ENCODE assay signal across 12 cellular contexts in genomic region chr1:160646192-160646591, GRCh38. TPM values are rescaled to one million over a fixed set of nuclear protein-coding genes. Genes with fewer than 3 reads are reported as not detected.
DNase-seq lines count a peak whose midpoint lies in the region; ATAC-seq, FAIRE-seq and TF ChIP-seq lines count a peak whose summit lies in the region.
"Had no signal": no experiment of that assay in that cellular context is flagged by ENCODE, and none has a peak within 500 bp of the region (broad histone marks: within the 10 kb centered on the region; RNA-seq: fewer than 3 reads in every experiment).

No MANE protein-coding gene starts in this region.

- no peaks in the 10 kb centered on the region for H4K20me1 ChIP-seq in K562 (replicated peaks; ENCODE audit: control insufficient read depth, insufficient read depth, low read length)

- H3K27me3 Mint-ChIP-seq in CD8-positive, alpha-beta T cell (ENCODE audit: low read depth): no peaks in the 10 kb centered on the region

- H3K4me3 ChIP-seq in CD8-positive, alpha-beta T cell (ENCODE audit: low read depth, low read length): peak overlapping the region; percentile 51
- H3K4me3 ChIP-seq in K562 (no peak overlapping the region), neutrophil (ENCODE audit: low read depth in 1 of 2, low read length in 1 of 2) (no peak overlapping the region)

- TF ChIP-seq RAD21 in K562 (CRISPR knock-in tag; conservative IDR thresholded peaks at IDR 0.05 in 1 of 2, IDR thresholded peaks at IDR 0.05 in 1 of 2): no peak

- no peaks in the 10 kb centered on the region for H3K36me3 ChIP-seq in CD8-positive, alpha-beta T cell (ENCODE audit: insufficient read depth, low read length)
- H3K36me3 ChIP-seq in K562 (ENCODE audit: control insufficient read depth, insufficient read depth, low read length) (no peaks in the 10 kb centered on the region), neutrophil (no peaks in the 10 kb centered on the region)

- WGBS in K562 (ENCODE audit: insufficient coverage, low coverage, missing lambda C conversion rate): 19% methylated on average over 1 of the region's 1 CpG

- no peak for ATAC-seq in CD8-positive, alpha-beta T cell
- ATAC-seq in HG02981 (IDR thresholded peaks at IDR 0.05; ENCODE audit: unreplicated experiment): peak; percentile 9
- ATAC-seq in K562: peak; percentile 44; the same call in 2 of the 3 replicates
- ATAC-seq in HG02588 (IDR thresholded peaks at IDR 0.05; ENCODE audit: unreplicated experiment): no peak

- DNase-seq in CD8-positive, alpha-beta T cell: no peak
- no peak for DNase-seq in K562 (ENCODE audit: extremely low read depth in 1 of 4, low spot score in 3 of 4)
- DNase-seq in stimulated activated CD4-positive, alpha-beta T cell treated with anti-CD3 and anti-CD28 coated beads, Interleukin-2, amount 100 ng/mL, for 24 hours: no peak
- DNase-seq in D341Med (ENCODE audit: low spot score): no peak
- DNase-seq in OCI-M2 (lab: John Stamatoyannopoulos, UW; ENCODE audit: unreplicated experiment): no peak
- DNase-seq: DMS153; NCI-H2029; stimulated activated CD4-positive, alpha-beta T cell treated with anti-CD3 and anti-CD28 coated beads, Interleukin-2, amount 100 ng/mL, for 48 hours had no signal

- no peak for TF ChIP-seq POLR2A in K562 (conservative IDR thresholded peaks at IDR 0.05)

- no peak for TF ChIP-seq EP300 in K562 (IDR thresholded peaks at IDR 0.05; ENCODE audit: low read length)

- H3K9me1 ChIP-seq in K562 (ENCODE audit: control insufficient read depth, insufficient read depth, low read length): no peaks in the 10 kb centered on the region

- H3K4me1 ChIP-seq in CD8-positive, alpha-beta T cell (ENCODE audit: insufficient read depth, low read length): peaks cover 73% of the 10 kb centered on the region
- peaks cover 0 to 12% of the 10 kb centered on the region in 2 experiments; a peak in 4 of 5 replicates for H3K4me1 ChIP-seq in K562 (replicated peaks in 1 of 2; ENCODE audit: control insufficient read depth in 2 of 2, insufficient read depth in 2 of 2, low read length in 2 of 2)
- peaks cover 22 to 25% of the 10 kb centered on the region in 2 experiments for H3K4me1 ChIP-seq in neutrophil (ENCODE audit: control insufficient read depth in 1 of 2, insufficient read depth in 1 of 2, low read depth in 1 of 2, low read length in 1 of 2)

- TF ChIP-seq CTCF in CD8-positive, alpha-beta T cell (IDR thresholded peaks at IDR 0.05): no peak
- TF ChIP-seq CTCF in K562 (IDR thresholded peaks at IDR 0.05 in 2 of 3, conservative IDR thresholded peaks at IDR 0.05 in 1 of 3; ENCODE audit: insufficient read depth in 2 of 3, low read depth in 1 of 3, low read length in 3 of 3): no peak
- TF ChIP-seq CTCF in neutrophil (IDR thresholded peaks at IDR 0.05): no peak

- H3K4me3 Mint-ChIP-seq in CD8-positive, alpha-beta T cell: peak overlapping the region; percentile 87

- H3K4me1 Mint-ChIP-seq in CD8-positive, alpha-beta T cell (ENCODE audit: low read depth): peaks cover 89% of the 10 kb centered on the region

- H3K9me3 Mint-ChIP-seq in CD8-positive, alpha-beta T cell: no peaks in the 10 kb centered on the region

- H3K4me2 ChIP-seq in K562 (ENCODE audit: insufficient read depth, low read length): no peak overlapping the region

- peaks cover 12% of the 10 kb centered on the region for H3K36me3 Mint-ChIP-seq in CD8-positive, alpha-beta T cell

- intact Hi-C loops in CD8-positive, alpha-beta T cell (cut with DNase I, micrococcal nuclease): loop anchor here in 1 of 2 experiments (2.0 kb wide), 1 partner anchor 27 kb away; no protein-coding TSS in a partner anchor
- intact Hi-C loops in K562 (cut with micrococcal nuclease): no loop called here

- peak overlapping the region; percentile 57 for H3K27ac ChIP-seq in CD8-positive, alpha-beta T cell (ENCODE audit: low read depth, low read length)
- no peak overlapping the region for H3K27ac ChIP-seq in K562 (ENCODE audit: extremely low read depth, low read depth, low read length)
- H3K27ac ChIP-seq in neutrophil: peak overlapping the region; percentile 47

- no peaks in the 10 kb centered on the region for H3K9me3 ChIP-seq in CD8-positive, alpha-beta T cell (ENCODE audit: low read length)
- H3K9me3 ChIP-seq in K562 (replicated peaks; ENCODE audit: control insufficient read depth, insufficient read depth, low read depth, low read length) (peaks cover 2% of the 10 kb centered on the region; the same call in 1 of the 2 replicates), neutrophil (no peaks in the 10 kb centered on the region)

- H3K27ac Mint-ChIP-seq in CD8-positive, alpha-beta T cell: peak overlapping the region; percentile 87

- no peak overlapping the region for H3K9ac ChIP-seq in K562 (ENCODE audit: insufficient read depth in 1 of 2, low read depth in 2 of 2, low read length in 2 of 2)

- H2AFZ ChIP-seq in K562 (ENCODE audit: low read depth, low read length): peak overlapping the region; percentile 51

- no TSS peak for BruUV-seq in K562 (replicated peaks; lab: Mats Ljungman, UMichigan)

- POLR2A ChIA-PET in CD8-positive, alpha-beta T cell (lab: Charles Lee): interaction anchor here (0.6 to 1.7 kb wide), 10 partner anchors 8 to 61 kb away, joined by 3 to 11 read pairs (median 3); no protein-coding TSS in a partner anchor
- POLR2A ChIA-PET in K562 (lab: Yijun Ruan, JAX): no interaction called here

- no peak for FAIRE-seq in K562 (lab: Jason Lieb, UNC)
- FAIRE-seq: endothelial cell of umbilical vein had no signal

- H3K79me2 ChIP-seq in K562 (ENCODE audit: control insufficient read depth, insufficient read depth, low read length): no peaks in the 10 kb centered on the region

- CTCF ChIA-PET in CD8-positive, alpha-beta T cell (lab: Charles Lee): interaction anchor here (0.8 to 4.0 kb wide), 13 partner anchors 10 to 176 kb away, joined by 3 to 21 read pairs (median 5); no protein-coding TSS in a partner anchor
- CTCF ChIA-PET in K562 (lab: Yijun Ruan, JAX; ENCODE audit: low intra/inter-chr PET ratio): no interaction called here

- no peaks in the 10 kb centered on the region for H3K27me3 ChIP-seq in CD8-positive, alpha-beta T cell (ENCODE audit: insufficient read depth, low read length)
- H3K27me3 ChIP-seq in K562 (ENCODE audit: control insufficient read depth in 2 of 2, insufficient read depth in 2 of 2, low read length in 2 of 2): no peaks in the 10 kb centered on the region
- H3K27me3 ChIP-seq in neutrophil: no peaks in the 10 kb centered on the region

- in situ Hi-C loops in K562 (cut with MboI): no loop called here

TF ChIP-seq in K562, 482 proteins besides CTCF, POLR2A, EP300 and RAD21:
- TF ChIP-seq ZNF583 (CRISPR knock-in tag; IDR thresholded peaks at IDR 0.05): no peak

RNA-seq across cellular contexts. Expression of gene SLAMF1, which starts 0.7 kb away (rescaled TPM):
- total RNA-seq in CD8-positive, alpha-beta T cell: 10 to 100 TPM; 12.8 to 18.6 TPM
- total RNA-seq in K562 (2011; cell fraction: chromatin; rRNA removed; ENCODE audit: low replicate concordance): not detected in 2 replicates
- not detected in 2 replicates for total RNA-seq in K562 (2011; cell fraction: nucleolus; rRNA removed)
- total RNA-seq in K562 (2011; cell fraction: nucleoplasm; rRNA removed): not detected in 2 replicates
- total RNA-seq in K562 (2014; rRNA removed): not detected in 2 replicates
- not detected in 2 replicates for total RNA-seq in K562 (2014; rRNA removed; fragmentation: Illumina TruSeq; extraction: Trizol)
- total RNA-seq in K562 (2015; rRNA removed; fragmentation: Illumina TruSeq; extraction: Trizol): 0.04 and 0.15 TPM in 2 replicates
- 0.11 and 0.22 TPM in 2 replicates for total RNA-seq in K562 (2021)
- polyA plus RNA-seq in K562 (2011; rRNA removed): not detected in 2 replicates
- polyA plus RNA-seq in K562 (2011; cell fraction: cytosol; rRNA removed): not detected in 2 replicates
- not detected in 2 replicates for polyA plus RNA-seq in K562 (2011; cell fraction: nucleus; rRNA removed)
- 0.10 and 0.66 TPM in 2 replicates for polyA plus RNA-seq in K562 (2012)
- polyA plus RNA-seq in K562 (2014; fragmentation: Illumina TruSeq; extraction: Trizol): 0.08 TPM in 1 of 2 replicates, not detected in the other
- polyA plus RNA-seq in K562 (2014; fragmentation: Nextera tagmentation; extraction: Ambion mirVana): under 1 TPM; 0.04 to 0.13 TPM
- 0.17 TPM in 1 of 2 replicates, not detected in the other for polyA plus RNA-seq in K562 (2014; rRNA removed)
- polyA minus RNA-seq in K562 (2011; rRNA and poly(A)+ RNA removed): not detected in 2 replicates
- polyA minus RNA-seq in K562 (2011; cell fraction: cytosol; rRNA and poly(A)+ RNA removed): not detected in 2 replicates
- polyA minus RNA-seq in K562 (2011; cell fraction: nucleus; rRNA and poly(A)+ RNA removed): not detected in 2 replicates
- total RNA-seq: endothelial cell of umbilical vein had no signal
- polyA plus RNA-seq: endothelial cell of umbilical vein had no signal

Comparison
In these comparisons a context has a peak if more than half of its experiments do, and no peak if none do; other contexts are left out.
1. ATAC-seq: peak in HG02981 (single experiment) and K562 (single experiment); none in CD8-positive, alpha-beta T cell (single experiment) and HG02588 (single experiment).
2. RNA of gene SLAMF1, which starts 0.7 kb away (total RNA-seq): 12.8 to 18.6 TPM in CD8-positive, alpha-beta T cell; 0.04 to 0.22 TPM in K562; every median in the first group is over 10 times any median in the second.